In the genomic region with DNA sequence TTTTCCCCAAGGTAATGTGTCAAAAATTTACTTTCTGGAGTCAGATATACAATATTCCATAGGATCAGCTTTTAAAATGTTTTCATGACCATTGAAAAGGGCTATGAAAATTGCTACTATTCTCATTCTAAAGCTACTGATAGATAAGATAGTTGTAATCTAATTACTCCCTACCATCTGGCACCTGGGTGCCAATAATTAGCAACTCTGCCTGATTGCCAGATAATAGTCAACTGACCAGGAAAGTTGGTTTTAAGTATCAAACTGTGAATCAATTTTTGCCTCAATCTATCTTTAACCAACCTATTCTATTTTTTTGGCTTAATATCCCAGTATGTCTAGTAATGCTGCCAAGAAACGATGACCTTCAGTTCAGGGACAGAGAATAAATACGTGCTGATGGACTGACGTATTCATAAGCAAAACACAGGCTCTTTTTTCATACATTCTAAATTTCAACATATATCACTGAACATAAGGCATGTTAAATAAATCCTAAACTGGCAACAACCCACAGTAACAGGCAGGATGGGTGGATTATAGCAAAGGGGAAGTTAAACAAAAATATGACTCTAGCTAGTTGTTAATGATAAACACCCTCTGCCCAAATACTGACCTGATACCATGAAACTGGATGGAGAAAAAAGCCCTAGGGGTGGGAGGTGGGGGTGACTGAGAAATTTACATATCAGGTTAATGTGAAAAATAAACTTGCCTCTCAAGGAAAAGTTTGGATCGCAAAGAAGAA, we compare ENCODE assay signal across 12 cellular contexts. TPM values are rescaled to one million over a fixed set of nuclear protein-coding genes. Genes with fewer than 3 reads are reported as not detected.
DNase-seq lines count a peak whose midpoint lies in the region; ATAC-seq, FAIRE-seq and TF ChIP-seq lines count a peak whose summit lies in the region.
"Had no signal": no experiment of that assay in that cellular context is flagged by ENCODE, and none has a peak within 500 bp of the region (broad histone marks: within the 10 kb centered on the region; RNA-seq: fewer than 3 reads in every experiment).

No MANE protein-coding gene starts in this region.

- H3K9me3 ChIP-seq in SK-N-SH (no peaks in the 10 kb centered on the region), kidney (ENCODE audit: control insufficient read depth in 1 of 2, low read length in 2 of 2) (no peaks in the 10 kb centered on the region), A673 (ENCODE audit: low read depth, low read length, poor library complexity, severe bottlenecking) (no peaks in the 10 kb centered on the region)

- CTCF ChIA-PET in SK-N-SH (lab: Yijun Ruan, JAX) (interaction anchor here (1.3 to 2.5 kb wide), 3 partner anchors 18 to 224 kb away, joined by 3 to 7 read pairs (median 3); no protein-coding TSS in a partner anchor), A673 (lab: Charles Lee) (no interaction called here), HEK293T (lab: Yijun Ruan, JAX) (interaction anchor here (0.7 kb wide), 1 partner anchor 9 kb away, joined by 3 read pairs; no protein-coding TSS in a partner anchor)

- ATAC-seq in GM18505 (IDR thresholded peaks at IDR 0.05; ENCODE audit: unreplicated experiment) (peak; percentile 56), HG02623 (IDR thresholded peaks at IDR 0.05; ENCODE audit: unreplicated experiment) (peak; percentile 39)

- H3K36me3 ChIP-seq in SK-N-SH (replicated peaks in 1 of 2; ENCODE audit: control insufficient read depth in 1 of 2, insufficient read depth in 2 of 2, low read length in 1 of 2), result peaks cover 0 to 9% of the 10 kb centered on the region in 2 experiments
- no peaks in the 10 kb centered on the region for H3K36me3 ChIP-seq in kidney (ENCODE audit: control insufficient read depth in 1 of 2, insufficient read depth in 2 of 2, low read length in 2 of 2)
- no peaks in the 10 kb centered on the region for H3K36me3 ChIP-seq in A673 (ENCODE audit: insufficient read depth, low read length, poor library complexity, severe bottlenecking)

- H3K9me2 ChIP-seq in SK-N-SH, result no peaks in the 10 kb centered on the region

- TF ChIP-seq POLR2A in GM18505 (IDR thresholded peaks at IDR 0.05; ENCODE audit: borderline replicate concordance, extremely low read depth, insufficient read depth, insufficient read length) (no peak), lower leg skin (IDR thresholded peaks at IDR 0.05) (no peak)

- H3K4me1 ChIP-seq in SK-N-SH (ENCODE audit: control insufficient read depth in 1 of 2, insufficient read depth in 2 of 2, low read depth in 1 of 2, low read length in 1 of 2) (peaks cover 35 to 62% of the 10 kb centered on the region in 2 experiments), kidney (ENCODE audit: control insufficient read depth in 1 of 2, insufficient read depth in 1 of 2, low read depth in 1 of 2, low read length in 2 of 2) (peaks cover 16 to 51% of the 10 kb centered on the region in 2 donors), A673 (ENCODE audit: insufficient read depth, low read length, poor library complexity, severe bottlenecking) (peaks cover 65% of the 10 kb centered on the region)

- H3F3A ChIP-seq in SK-N-SH (replicated peaks; ENCODE audit: insufficient read depth), result peaks cover 55% of the 10 kb centered on the region

- H3K27me3 ChIP-seq in SK-N-SH (ENCODE audit: insufficient read depth), result no peaks in the 10 kb centered on the region
- H3K27me3 ChIP-seq in A673 (replicated peaks; ENCODE audit: insufficient read depth, low read depth, low read length, poor library complexity), result no peaks in the 10 kb centered on the region

- TF ChIP-seq CTCF in SK-N-SH (IDR thresholded peaks at IDR 0.05) (no peak), kidney (IDR thresholded peaks at IDR 0.05; ENCODE audit: borderline replicate concordance, extremely low read depth, insufficient read depth) (no peak), A673 (conservative IDR thresholded peaks at IDR 0.05; ENCODE audit: low read depth, low read length) (no peak), lower leg skin (IDR thresholded peaks at IDR 0.05) (no peak)

- H3K27ac ChIP-seq in SK-N-SH (ENCODE audit: low read depth in 2 of 2, low read length in 1 of 2) (peak overlapping the region in 1 of 2 experiments; percentile 91; a peak in 3 of 4 replicates), kidney (ENCODE audit: low read depth in 2 of 2, low read length in 2 of 2) (peak overlapping the region; percentile 2 to 44), A673 (ENCODE audit: low read depth, low read length, poor library complexity, severe bottlenecking) (no peak overlapping the region)

- no TSS peak for BruUV-seq in A673 (replicated peaks; lab: Mats Ljungman, UMichigan)

- H3K79me2 ChIP-seq in SK-N-SH (ENCODE audit: insufficient read depth), result peaks cover 99% of the 10 kb centered on the region

- POLR2A ChIA-PET in SK-N-SH (lab: Yijun Ruan, JAX) (interaction anchor here (0.6 kb wide), 1 partner anchor 22 kb away, joined by 3 read pairs; no protein-coding TSS in a partner anchor), A673 (lab: Charles Lee; ENCODE audit: low non-redundant PET) (no interaction called here), HEK293T (lab: Yijun Ruan, JAX) (interaction anchor here (1.2 to 2.2 kb wide), 2 partner anchors 219 to 243 kb away, joined by 3 to 7 read pairs; partner anchors contain the start of gene CBR4)

- TF ChIP-seq RAD21 in SK-N-SH (IDR thresholded peaks at IDR 0.05; ENCODE audit: low read length), result no peak

- DNase-seq in SK-N-SH (no peak), kidney (no peak), A673 (ENCODE audit: low spot score) (no peak), lower leg skin (ENCODE audit: low spot score in 2 of 2) (no peak), HEK293T (ENCODE audit: extremely low spot score) (no peak)
- no peak for DNase-seq in stimulated activated CD4-positive, alpha-beta T cell treated with anti-CD3 and anti-CD28 coated beads, Interleukin-4, amount 100 ng/mL, for 4 hours
- DNase-seq: activated T-cell treated with anti-CD3 and anti-CD28 coated beads, Interleukin-2, amount 50 U/mL, for 24 hours; KBM-7; naive B cell had no signal

- no peak overlapping the region for H3K4me3 ChIP-seq in SK-N-SH (ENCODE audit: low read depth in 2 of 2, low read length in 1 of 2)
- H3K4me3 ChIP-seq in kidney (ENCODE audit: low read length in 2 of 2), result no peak overlapping the region
- H3K4me3 ChIP-seq in A673 (ENCODE audit: low read depth, low read length, poor library complexity, severe bottlenecking), result no peak overlapping the region
- no peak overlapping the region for H3K4me3 ChIP-seq in lower leg skin (ENCODE audit: low read depth, poor library complexity, severe bottlenecking)

- WGBS in SK-N-SH (ENCODE audit: low lambda C conversion rate), result 67% methylated on average over 4 of the region's 4 CpGs
- WGBS in lower leg skin, 2 donors, result 43 to 51% methylated on average over 4 of the region's 4 CpGs

- intact Hi-C loops in kidney (cut with DNase I), result no loop called here
- intact Hi-C loops in A673 (cut with micrococcal nuclease; ENCODE audit: unreplicated experiment), result no loop called here
- intact Hi-C loops in lower leg skin (cut with DNase I; ENCODE audit: low total_unique reads), result no loop called here

- TF ChIP-seq EP300 in SK-N-SH (IDR thresholded peaks at IDR 0.05; ENCODE audit: borderline replicate concordance in 1 of 2, low read depth in 1 of 2, low read length in 1 of 2), result peak in 1 of 2 experiments; percentile 41; a peak in 1 of 4 replicates

- FAIRE-seq in kidney (lab: Jason Lieb, UNC), result no peak
- FAIRE-seq: endometrium had no signal

- H4K20me1 ChIP-seq in SK-N-SH (ENCODE audit: insufficient read depth), result peaks cover 80% of the 10 kb centered on the region

- peak overlapping the region; percentile 56 for H3K4me2 ChIP-seq in SK-N-SH

- no peak overlapping the region for H2AFZ ChIP-seq in SK-N-SH (ENCODE audit: low read depth)

- H3K9ac ChIP-seq in SK-N-SH (no peak overlapping the region), kidney (ENCODE audit: low read length in 2 of 2) (no peak overlapping the region)

TF ChIP-seq in SK-N-SH, 30 proteins besides CTCF, POLR2A, EP300 and RAD21 (continues in another document):
- TF ChIP-seq ZBTB33 (IDR thresholded peaks at IDR 0.05; ENCODE audit: borderline replicate concordance, low read depth) (no peak), RCOR1 (IDR thresholded peaks at IDR 0.05; ENCODE audit: low read length) (0 out of 2 replicates have a peak, but pooled peaks have one; percentile 17)

TF ChIP-seq in HEK293T, 16 proteins besides CTCF, POLR2A, EP300 and RAD21:
- no peak for TF ChIP-seq ARNT (IDR thresholded peaks at IDR 0.05)

RNA-seq across cellular contexts. Expression of gene SH3RF1, which starts 18.2 kb away (rescaled TPM):
- polyA plus RNA-seq in SK-N-SH (2012; rRNA removed), result 22.0 and 22.1 TPM in 2 replicates
- 14.8 and 18.6 TPM in 2 replicates for polyA plus RNA-seq in SK-N-SH (2012; cell fraction: cytosol; rRNA removed)
- 16.6 and 24.4 TPM in 2 replicates for polyA plus RNA-seq in SK-N-SH (2012; cell fraction: nucleus; rRNA removed)
- total RNA-seq in kidney, result 35.7 TPM
- polyA plus RNA-seq in kidney (ENCODE audit: insufficient read depth, low read depth, low replicate concordance), result 8.2 TPM
- 15.3 and 15.4 TPM in 2 replicates for total RNA-seq in A673 (2021)
- 10 to 100 TPM in 3 of 4 donors, 1 to 10 TPM in 1; 8.5 to 14.2 (median 12.0) TPM for total RNA-seq in lower leg skin
